Comparison of ENCODE assay signal across 27 cellular contexts in genomic region chr12:113792450-113792849, GRCh38.
"Had no signal": no experiment of that assay in that cellular context is flagged by ENCODE, and none has a peak within 500 bp of the region (broad histone marks: within the 10 kb centered on the region; RNA-seq: fewer than 3 reads in every experiment).

No MANE protein-coding gene starts in this region.

- ATAC-seq: stimulated activated effector memory CD8-positive, alpha-beta T cell treated with anti-CD3 and anti-CD28 coated beads, Interleukin-12 subunit alpha, Interleukin-12 subunit beta, amount 100 ng/mL, for 72 hours; stimulated activated memory B cell treated with anti-CD40 and anti-IgM and Interleukin-4, amounts not matched to agents 10 μg/mL and 1 μg/mL and 100 μg/mL, for 72 hours; stimulated activated naive B cell treated with anti-CD40 and anti-IgM and Interleukin-4, amounts not matched to agents 10 μg/mL and 1 μg/mL and 100 μg/mL, for 72 hours; stimulated activated naive CD8-positive, alpha-beta T cell treated with anti-CD3 and anti-CD28 coated beads, Interleukin-15, amount 100 ng/mL, for 72 hours; stimulated activated naive CD8-positive, alpha-beta T cell treated with anti-CD3 and anti-CD28 coated beads, Interleukin-15, Interleukin-2, amounts not matched to agents 100 U/mL and 50 U/mL, for 24 hours; upper lobe of right lung had no signal

- H3K4me3 ChIP-seq: stomach, suprapubic skin, testis, thoracic aorta, thyroid gland, tibial artery, tibial nerve, transverse colon, upper lobe of left lung, upper lobe of right lung, uterus, vagina had no signal

- H3K36me3 ChIP-seq: stomach, suprapubic skin, thoracic aorta, thyroid gland, tibial artery, tibial nerve, transverse colon, upper lobe of left lung, upper lobe of right lung, uterus, vagina had no signal

- H3K27me3 ChIP-seq: suprapubic skin, testis, thyroid gland, tibial artery, tibial nerve, transverse colon, upper lobe of left lung, upper lobe of right lung, uterus, vagina had no signal

- H3K4me1 ChIP-seq: stomach, suprapubic skin, testis, thyroid gland, tibial artery, tibial nerve, transverse colon, upper lobe of left lung, upper lobe of right lung, uterus, vagina had no signal

- H3K27ac ChIP-seq: stomach, suprapubic skin, testis, thoracic aorta, thyroid gland, tibial artery, tibial nerve, transverse colon, upper lobe of left lung, upper lobe of right lung, uterus, vagina had no signal

- DNase-seq: stimulated activated CD4-positive, alpha-beta T cell treated with anti-CD3 and anti-CD28 coated beads, Interleukin-2, amount 100 ng/mL, for 48 hours; stimulated activated CD4-positive, alpha-beta T cell treated with anti-CD3 and anti-CD28 coated beads, Interleukin-4, amount 100 ng/mL, for 1 hour; stimulated activated CD4-positive, alpha-beta T cell treated with anti-CD3 and anti-CD28 coated beads, Interleukin-4, amount 100 ng/mL, for 24 hours; stimulated activated CD4-positive, alpha-beta T cell treated with anti-CD3 and anti-CD28 coated beads, Interleukin-4, amount 100 ng/mL, for 4 hours; stimulated activated CD8-positive, alpha-beta memory T cell treated with anti-CD3 and anti-CD28 coated beads, Interleukin-4, amount 100 ng/mL, for 48 hours; stimulated activated naive B cell treated with anti-CD40 and anti-IgM and Interleukin-4, amounts not matched to agents 10 μg/mL and 1 μg/mL and 100 μg/mL, for 72 hours; stimulated activated naive CD4-positive, alpha-beta T cell; stimulated activated naive CD4-positive, alpha-beta T cell treated with Interleukin-2 at 50 U/mL for 16 hours; stimulated activated naive CD8-positive, alpha-beta T cell treated with anti-CD3 and anti-CD28 coated beads, Interleukin-15, amount 100 ng/mL, for 72 hours; stimulated activated naive CD8-positive, alpha-beta T cell treated with anti-CD3 and anti-CD28 coated beads, Interleukin-15, Interleukin-2, amounts not matched to agents 100 U/mL and 50 U/mL, for 24 hours; stomach; substantia nigra; testis; thyroid gland; tibial artery; transverse colon; trophoblast cell; upper lobe of left lung; upper lobe of right lung; uterus had no signal

- FAIRE-seq: urothelium cell line had no signal

- H3K9me3 ChIP-seq: suprapubic skin, testis, thoracic aorta, thyroid gland, transverse colon, upper lobe of left lung, upper lobe of right lung, uterus, vagina had no signal
